ENCODE assay signal across 8 cellular contexts in the genomic region with DNA sequence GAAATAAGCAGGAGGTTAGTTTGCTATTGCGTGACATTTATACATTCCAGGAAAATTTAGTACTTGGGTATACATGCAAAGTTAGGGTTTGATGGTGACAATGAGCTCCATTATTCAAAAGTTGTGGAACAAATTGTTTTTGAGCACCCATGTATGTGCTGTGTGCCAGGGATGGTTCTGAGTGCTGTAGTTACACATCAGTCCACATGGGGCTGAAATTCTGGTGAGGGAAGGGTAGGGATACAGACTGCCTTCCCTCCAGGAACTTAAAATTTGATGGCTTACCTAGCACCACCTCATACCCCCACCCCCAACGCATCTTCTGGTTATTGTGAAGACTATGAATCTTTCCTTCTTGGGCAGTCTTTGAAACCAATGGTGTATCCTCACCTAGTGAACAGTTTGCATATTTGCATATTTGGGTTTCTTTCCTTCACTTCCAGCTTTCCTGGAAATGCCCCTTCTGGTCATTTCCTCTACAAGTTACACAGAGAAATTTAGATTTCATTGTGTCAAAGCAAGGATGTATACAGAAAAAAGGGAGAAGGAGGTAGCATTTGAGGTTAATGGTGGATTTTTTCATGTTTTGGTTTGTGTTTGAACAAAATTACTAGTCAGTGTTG.
DNase-seq lines count a peak whose midpoint lies in the region; ATAC-seq and TF ChIP-seq lines count a peak whose summit lies in the region.

No MANE protein-coding gene starts in this region.

- 72% methylated on average over 2 of the region's 2 CpGs for WGBS in SK-N-SH (ENCODE audit: low lambda C conversion rate)
- 84% methylated on average over 2 of the region's 2 CpGs for WGBS in hepatocyte (ENCODE audit: low lambda C conversion rate, missing lambda C conversion rate)

- peaks cover 18 to 30% of the 10 kb centered on the region in 2 experiments; a peak in 3 of 4 replicates for H3K4me1 ChIP-seq in SK-N-SH (ENCODE audit: control insufficient read depth in 1 of 2, insufficient read depth in 2 of 2, low read depth in 1 of 2, low read length in 1 of 2)
- H3K4me1 ChIP-seq in hepatocyte (ENCODE audit: insufficient read depth): peaks cover 13% of the 10 kb centered on the region
- H3K4me1 ChIP-seq in upper lobe of right lung: peaks cover 16% of the 10 kb centered on the region
- no peaks in the 10 kb centered on the region for H3K4me1 ChIP-seq in OCI-LY7 (ENCODE audit: insufficient read depth, low read length, poor library complexity, severe bottlenecking)

- intact Hi-C loops in upper lobe of right lung (cut with DNase I): no loop called here
- intact Hi-C loops in OCI-LY7 (cut with micrococcal nuclease; ENCODE audit: unreplicated experiment): no loop called here

- H3K36me3 ChIP-seq in H7 (replicated peaks; ENCODE audit: control insufficient read depth, insufficient read depth, low read length): no peaks in the 10 kb centered on the region
- no peaks in the 10 kb centered on the region for H3K36me3 ChIP-seq in SK-N-SH (replicated peaks in 1 of 2; ENCODE audit: control insufficient read depth in 1 of 2, insufficient read depth in 2 of 2, low read length in 1 of 2)
- no peaks in the 10 kb centered on the region for H3K36me3 ChIP-seq in hepatocyte (replicated peaks; ENCODE audit: insufficient read depth, low read depth)
- no peaks in the 10 kb centered on the region for H3K36me3 ChIP-seq in upper lobe of right lung
- H3K36me3 ChIP-seq in OCI-LY7 (ENCODE audit: insufficient read depth, low read length): no peaks in the 10 kb centered on the region

- H3K4me2 ChIP-seq in SK-N-SH (peak overlapping the region; percentile 83), hepatocyte (peak overlapping the region; percentile 87), OCI-LY7 (ENCODE audit: low read length) (no peak overlapping the region)

- peaks cover 2% of the 10 kb centered on the region; the same call in 1 of the 2 replicates for H3K27me3 ChIP-seq in H7 (ENCODE audit: control insufficient read depth, insufficient read depth, low read length)
- H3K27me3 ChIP-seq in SK-N-SH (ENCODE audit: insufficient read depth): no peaks in the 10 kb centered on the region
- H3K27me3 ChIP-seq in hepatocyte: no peaks in the 10 kb centered on the region
- H3K27me3 ChIP-seq in upper lobe of right lung: no peaks in the 10 kb centered on the region

- H3K9me2 ChIP-seq in SK-N-SH (no peaks in the 10 kb centered on the region), hepatocyte (replicated peaks; ENCODE audit: insufficient read depth) (no peaks in the 10 kb centered on the region), OCI-LY7 (ENCODE audit: insufficient read depth, low read length) (no peaks in the 10 kb centered on the region)

- ATAC-seq in upper lobe of right lung: no peak

- H2AFZ ChIP-seq in SK-N-SH (ENCODE audit: low read depth) (no peak overlapping the region), hepatocyte (no peak overlapping the region), OCI-LY7 (ENCODE audit: low read length) (no peak overlapping the region)

- H3K4me3 ChIP-seq in H7 (ENCODE audit: insufficient read depth, low read depth, low read length) (no peak overlapping the region), SK-N-SH (ENCODE audit: low read depth in 2 of 2, low read length in 1 of 2) (peak overlapping the region; percentile 83 to 96; a peak in 3 of 4 replicates), hepatocyte (no peak overlapping the region), upper lobe of right lung (no peak overlapping the region), OCI-LY7 (ENCODE audit: low read depth, low read length, poor library complexity, severe bottlenecking) (no peak overlapping the region)

- peak overlapping the region; percentile 85; the same call in 1 of the 2 replicates for H3K9ac ChIP-seq in SK-N-SH

- no TSS peak for BruUV-seq in OCI-LY7 (replicated peaks; lab: Mats Ljungman, UMichigan)

- POLR2A ChIA-PET in SK-N-SH (lab: Yijun Ruan, JAX): no interaction called here
- POLR2A ChIA-PET in OCI-LY7 (lab: Charles Lee): no interaction called here

- DNase-seq in 8988T (peak; percentile 55), H7 (peak; percentile 61), SK-N-SH (peak; percentile 64), hepatocyte (ENCODE audit: low spot score) (no peak), upper lobe of right lung (no peak), OCI-LY7 (ENCODE audit: low spot score) (no peak), NCI-H2029 (lab: John Stamatoyannopoulos, UW) (no peak)
- DNase-seq in stimulated activated CD4-positive, alpha-beta T cell treated with anti-CD3 and anti-CD28 coated beads, Interleukin-2, amount 100 ng/mL, for 24 hours: no peak

- H3K79me2 ChIP-seq in SK-N-SH (ENCODE audit: insufficient read depth): peaks cover 57% of the 10 kb centered on the region
- peaks cover 37% of the 10 kb centered on the region for H3K79me2 ChIP-seq in hepatocyte
- no peaks in the 10 kb centered on the region for H3K79me2 ChIP-seq in OCI-LY7 (ENCODE audit: insufficient read depth, low read depth, low read length)

- CTCF ChIA-PET in SK-N-SH (lab: Yijun Ruan, JAX) (interaction anchor here (0.7 to 2.5 kb wide), 25 partner anchors 9 to 965 kb away, joined by 3 to 11 read pairs (median 3); partner anchors contain the start of gene MFSD1), OCI-LY7 (lab: Charles Lee; ENCODE audit: unreplicated experiment) (no interaction called here)

- TF ChIP-seq RAD21 in SK-N-SH (IDR thresholded peaks at IDR 0.05; ENCODE audit: low read length): peak; percentile 27; the same call in 1 of the 2 replicates

- TF ChIP-seq EP300 in SK-N-SH (IDR thresholded peaks at IDR 0.05; ENCODE audit: borderline replicate concordance in 1 of 2, low read depth in 1 of 2, low read length in 1 of 2): no peak

- H3K27ac ChIP-seq in SK-N-SH (ENCODE audit: low read depth in 2 of 2, low read length in 1 of 2) (peak overlapping the region in 1 of 2 experiments; percentile 97; a peak in 3 of 4 replicates), hepatocyte (no peak overlapping the region), upper lobe of right lung (no peak overlapping the region), OCI-LY7 (ENCODE audit: low read depth, low read length, poor library complexity, severe bottlenecking) (no peak overlapping the region)

- H4K20me1 ChIP-seq in SK-N-SH (ENCODE audit: insufficient read depth): 0 out of 2 replicates have a peak, but pooled peaks cover 7% of the 10 kb centered on the region
- H4K20me1 ChIP-seq in hepatocyte (ENCODE audit: insufficient read depth, poor library complexity, severe bottlenecking): no peaks in the 10 kb centered on the region
- H4K20me1 ChIP-seq in OCI-LY7 (ENCODE audit: insufficient read depth, low read length): no peaks in the 10 kb centered on the region

- H3K9me3 ChIP-seq in SK-N-SH: no peaks in the 10 kb centered on the region
- no peaks in the 10 kb centered on the region for H3K9me3 ChIP-seq in hepatocyte (ENCODE audit: low read depth)
- H3K9me3 ChIP-seq in upper lobe of right lung: no peaks in the 10 kb centered on the region
- no peaks in the 10 kb centered on the region for H3K9me3 ChIP-seq in OCI-LY7 (ENCODE audit: low read length)

- TF ChIP-seq CTCF in SK-N-SH (IDR thresholded peaks at IDR 0.05) (peak; percentile 61), hepatocyte (IDR thresholded peaks at IDR 0.05; ENCODE audit: poor library complexity) (peak; percentile 20), upper lobe of right lung (IDR thresholded peaks at IDR 0.05) (peak; percentile 41), OCI-LY7 (conservative IDR thresholded peaks at IDR 0.05; ENCODE audit: low read length) (no peak; the same call in 1 of the 2 replicates)

- peaks cover 21% of the 10 kb centered on the region for H3F3A ChIP-seq in SK-N-SH (replicated peaks; ENCODE audit: insufficient read depth)

TF ChIP-seq in SK-N-SH, 30 proteins besides CTCF, POLR2A, EP300 and RAD21:
- TF ChIP-seq SMC3 (IDR thresholded peaks at IDR 0.05; ENCODE audit: low read depth, low read length) (peak; percentile 11; the same call in 1 of the 2 replicates), NFIC (IDR thresholded peaks at IDR 0.05; ENCODE audit: borderline replicate concordance) (no peak), TAF1 (IDR thresholded peaks at IDR 0.05; ENCODE audit: borderline replicate concordance, low read depth, low read length) (no peak)
TF ChIP-seq in SK-N-SH: peak in this region for 1.

Comparison
In these comparisons a context has a peak if more than half of its experiments do, and no peak if none do; other contexts are left out.
1. DNase-seq: peak in 8988T (single experiment), H7 (single experiment) and SK-N-SH (single experiment); none in hepatocyte (single experiment), upper lobe of right lung (single experiment), OCI-LY7 (single experiment), NCI-H2029 (single experiment) and stimulated activated CD4-positive, alpha-beta T cell treated with anti-CD3 and anti-CD28 coated beads, Interleukin-2, amount 100 ng/mL, for 24 hours (0 of 2).
2. H3K4me3 ChIP-seq: peak in SK-N-SH (2 of 2); none in H7 (single experiment), hepatocyte (single experiment), upper lobe of right lung (single experiment) and OCI-LY7 (single experiment).